In genomic region chr10:70560511-70560931, GRCh38 we compare ENCODE assay signal across 26 cellular contexts. TPM values are rescaled to one million over a fixed set of nuclear protein-coding genes. Genes with fewer than 3 reads are reported as not detected.
DNase-seq lines count a peak whose midpoint lies in the region; ATAC-seq and TF ChIP-seq lines count a peak whose summit lies in the region.
"Had no signal": no experiment of that assay in that cellular context is flagged by ENCODE, and none has a peak within 500 bp of the region (broad histone marks: within the 10 kb centered on the region; RNA-seq: fewer than 3 reads in every experiment).

No MANE protein-coding gene starts in this region.

- peak; percentile 30 to 67 (median 55) for ATAC-seq in heart right ventricle
- no peak for ATAC-seq in aorta (ENCODE audit: low FRiP score)
- ATAC-seq in HG03175 (IDR thresholded peaks at IDR 0.05; ENCODE audit: unreplicated experiment), result no peak
- ATAC-seq: SK-N-SH treated with all-trans-retinoic acid at 6 μM for 48 hours; stimulated activated memory B cell treated with anti-CD40 and anti-IgM and Interleukin-4, amounts not matched to agents 10 μg/mL and 1 μg/mL and 100 μg/mL, for 72 hours had no signal

- H3K9me3 ChIP-seq in SU-DHL-6 (ENCODE audit: insufficient read depth, low read length), result no peaks in the 10 kb centered on the region
- H3K9me3 ChIP-seq in heart right ventricle, result no peaks in the 10 kb centered on the region
- H3K9me3 ChIP-seq in aorta (ENCODE audit: control insufficient read depth, low read length), result no peaks in the 10 kb centered on the region
- H3K9me3 ChIP-seq: prostate gland, thoracic aorta had no signal

- TF ChIP-seq CTCF in SU-DHL-6 (IDR thresholded peaks at IDR 0.05; ENCODE audit: insufficient read depth, low read length, poor library complexity, severe bottlenecking), result no peak
- no peak for TF ChIP-seq CTCF in heart right ventricle (IDR thresholded peaks at IDR 0.05)
- TF ChIP-seq CTCF in nephron (IDR thresholded peaks at IDR 0.05; ENCODE audit: unreplicated experiment in 3 of 3), result no peak

- H3K9me3 Mint-ChIP-seq in nephron, result no peaks in the 10 kb centered on the region
- H3K9me3 Mint-ChIP-seq: activated CD4-positive, alpha-beta T cell treated with anti-CD3 and anti-CD28 coated beads, Interleukin-2, amount 10 ng/mL, durations not matched to agents 24 days and 14 days; CD4-positive, alpha-beta memory T cell; stimulated activated memory B cell treated with anti-CD40 and anti-IgM and Interleukin-4, amounts not matched to agents 10 μg/mL and 1 μg/mL and 100 μg/mL, for 72 hours had no signal

- peak overlapping the region; percentile 70 for H3K27ac ChIP-seq in SU-DHL-6 (ENCODE audit: low read depth, low read length)
- H3K27ac ChIP-seq in heart right ventricle, result peak overlapping the region in 8 of 10 donors; percentile 34 to 75 (median 53)
- H3K27ac ChIP-seq in aorta (ENCODE audit: low read depth in 1 of 2, low read length in 2 of 2), result no peak overlapping the region
- H3K27ac ChIP-seq: brain microvascular endothelial cell, prostate gland, thoracic aorta, VCaP had no signal

- H3K9ac ChIP-seq in SU-DHL-6 (ENCODE audit: low read length), result 0 out of 2 replicates have a peak overlapping the region, but pooled peaks have one; percentile 5

- H3K4me3 Mint-ChIP-seq in nephron, result no peak overlapping the region
- H3K4me3 Mint-ChIP-seq: activated CD4-positive, alpha-beta T cell treated with anti-CD3 and anti-CD28 coated beads, Interleukin-2, amount 10 ng/mL, durations not matched to agents 24 days and 14 days; CD4-positive, alpha-beta memory T cell; stimulated activated memory B cell treated with anti-CD40 and anti-IgM and Interleukin-4, amounts not matched to agents 10 μg/mL and 1 μg/mL and 100 μg/mL, for 72 hours had no signal

- peaks cover 50% of the 10 kb centered on the region for H3K4me1 Mint-ChIP-seq in nephron

- peak overlapping the region in 2 of 3 experiments; percentile 51 to 87 for H3K27ac Mint-ChIP-seq in nephron
- H3K27ac Mint-ChIP-seq: stimulated activated memory B cell treated with anti-CD40 and anti-IgM and Interleukin-4, amounts not matched to agents 10 μg/mL and 1 μg/mL and 100 μg/mL, for 72 hours had no signal

- H2AFZ ChIP-seq in SU-DHL-6 (ENCODE audit: low read depth, low read length, severe bottlenecking), result no peak overlapping the region

- no peak overlapping the region for H3K4me2 ChIP-seq in SU-DHL-6 (ENCODE audit: low read depth, low read length, poor library complexity, severe bottlenecking)

- H3K27me3 Mint-ChIP-seq in nephron (ENCODE audit: low read depth), result peaks cover 3% of the 10 kb centered on the region
- H3K27me3 Mint-ChIP-seq: activated CD4-positive, alpha-beta T cell treated with anti-CD3 and anti-CD28 coated beads, Interleukin-2, amount 10 ng/mL, durations not matched to agents 24 days and 14 days; CD4-positive, alpha-beta memory T cell; stimulated activated memory B cell treated with anti-CD40 and anti-IgM and Interleukin-4, amounts not matched to agents 10 μg/mL and 1 μg/mL and 100 μg/mL, for 72 hours had no signal

- no peaks in the 10 kb centered on the region for H4K20me1 ChIP-seq in SU-DHL-6 (ENCODE audit: low read depth, low read length)

- H3K36me3 Mint-ChIP-seq in nephron (ENCODE audit: low read depth), result no peaks in the 10 kb centered on the region
- H3K36me3 Mint-ChIP-seq: CD4-positive, alpha-beta memory T cell; stimulated activated memory B cell treated with anti-CD40 and anti-IgM and Interleukin-4, amounts not matched to agents 10 μg/mL and 1 μg/mL and 100 μg/mL, for 72 hours had no signal

- DNase-seq in heart right ventricle, result peak in 1 of 2 donors; percentile 43
- DNase-seq in aorta, result peak; percentile 21 to 56
- DNase-seq in inferior parietal cortex (ENCODE audit: extremely low spot score), result no peak
- DNase-seq in CD1c-positive myeloid dendritic cell (ENCODE audit: extremely low spot score), result no peak
- DNase-seq: activated CD4-positive, alpha-beta T cell treated with anti-CD3 and anti-CD28 coated beads, Interleukin-2, amount 10 ng/mL, durations not matched to agents 24 days and 14 days; activated naive CD4-positive, alpha-beta T cell; activated T-cell treated with anti-CD3 and anti-CD28 coated beads, Interleukin-2, amount 50 U/mL, for 48 hours; brain microvascular endothelial cell; CD4-positive, alpha-beta memory T cell; DMS153; effector CD4-positive, alpha-beta T cell; erythroblast; Kasumi-1; NCI-H187 treated with DMSO at 0.1 percent for 48 hours; NCI-H526 treated with DMSO at 0.1 percent for 48 hours had no signal

- H3K27me3 ChIP-seq in SU-DHL-6 (ENCODE audit: low read length) (no peaks in the 10 kb centered on the region), heart right ventricle (no peaks in the 10 kb centered on the region), aorta (ENCODE audit: control insufficient read depth in 1 of 2, insufficient read depth in 2 of 2, low read length in 1 of 2) (no peaks in the 10 kb centered on the region)
- H3K27me3 ChIP-seq: brain microvascular endothelial cell had no signal

- no peaks in the 10 kb centered on the region for H3K79me2 ChIP-seq in SU-DHL-6 (ENCODE audit: insufficient read depth, low read length)

- H3K4me1 ChIP-seq in heart right ventricle (peaks cover 11 to 64% (median 52%) of the 10 kb centered on the region in 9 donors), aorta (ENCODE audit: control insufficient read depth in 1 of 2, insufficient read depth in 2 of 2, low read length in 2 of 2) (no peaks in the 10 kb centered on the region)
- H3K4me1 ChIP-seq: prostate gland had no signal

- WGBS in heart right ventricle, 2 donors, result 48 to 66% methylated on average over 14 of the region's 14 CpGs
- WGBS in aorta, 2 donors, result 81 to 84% methylated on average over 14 of the region's 14 CpGs

- H3K36me3 ChIP-seq in SU-DHL-6 (ENCODE audit: low read length), result 0 out of 2 replicates have a peak, but pooled peaks cover 4% of the 10 kb centered on the region
- H3K36me3 ChIP-seq in heart right ventricle, result peaks cover 0 to 13% (median 0%) of the 10 kb centered on the region in 9 donors
- H3K36me3 ChIP-seq in aorta (ENCODE audit: control insufficient read depth in 1 of 2, insufficient read depth in 2 of 2, low read length in 1 of 2), result no peaks in the 10 kb centered on the region
- H3K36me3 ChIP-seq: brain microvascular endothelial cell, prostate gland, thoracic aorta had no signal

- H3K9me2 ChIP-seq in SU-DHL-6 (replicated peaks; ENCODE audit: insufficient read depth, low read length), result no peaks in the 10 kb centered on the region

- H3F3A ChIP-seq in SU-DHL-6 (ENCODE audit: insufficient read depth), result no peaks in the 10 kb centered on the region

- no peak overlapping the region for H3K4me3 ChIP-seq in SU-DHL-6 (ENCODE audit: insufficient read depth, low read length, poor library complexity, severe bottlenecking)
- H3K4me3 ChIP-seq in heart right ventricle, result no peak overlapping the region
- no peak overlapping the region for H3K4me3 ChIP-seq in aorta (ENCODE audit: low read length in 2 of 2)
- H3K4me3 ChIP-seq: prostate gland, smooth muscle cell, thoracic aorta had no signal

- intact Hi-C loops in heart right ventricle (cut with DNase I), result loop anchor here in 1 of 10 donors (5.0 kb wide), 1 partner anchor 117 kb away; no protein-coding TSS in a partner anchor
- intact Hi-C loops in aorta (cut with DNase I), result no loop called here

RNA-seq across cellular contexts. Expression of gene PRF1, which starts 42.0 kb away (rescaled TPM):
- 10 to 100 TPM in 1 of 10 donors, 1 to 10 TPM in 5, under 1 TPM in 4; 0.33 to 13.8 (median 1.2) TPM for total RNA-seq in heart right ventricle
- polyA plus RNA-seq in heart right ventricle, result 1 to 10 TPM in 1 of 2 donors, under 1 TPM in 1; 0.61 to 1.5 TPM
- total RNA-seq in aorta, result 1 to 10 TPM; 3.2 to 6.1 TPM
- polyA plus RNA-seq in aorta, result 1 to 10 TPM; 1.3 to 6.1 TPM
- total RNA-seq: H4, RPMI7951, smooth muscle cell had no signal
- polyA plus RNA-seq: smooth muscle cell had no signal

Comparison
In these comparisons a context has a peak if more than half of its experiments do, and no peak if none do; other contexts are left out.
1. H3K27ac ChIP-seq: peak in SU-DHL-6 (single experiment) and heart right ventricle (8 of 10); none in aorta (0 of 2).
2. ATAC-seq: peak in heart right ventricle (8 of 8); none in aorta (single experiment) and HG03175 (single experiment).
3. DNase-seq: peak in aorta (2 of 2); none in inferior parietal cortex (single experiment) and CD1c-positive myeloid dendritic cell (single experiment).